ENCODE assay signal across 13 cellular contexts in the genomic region with DNA sequence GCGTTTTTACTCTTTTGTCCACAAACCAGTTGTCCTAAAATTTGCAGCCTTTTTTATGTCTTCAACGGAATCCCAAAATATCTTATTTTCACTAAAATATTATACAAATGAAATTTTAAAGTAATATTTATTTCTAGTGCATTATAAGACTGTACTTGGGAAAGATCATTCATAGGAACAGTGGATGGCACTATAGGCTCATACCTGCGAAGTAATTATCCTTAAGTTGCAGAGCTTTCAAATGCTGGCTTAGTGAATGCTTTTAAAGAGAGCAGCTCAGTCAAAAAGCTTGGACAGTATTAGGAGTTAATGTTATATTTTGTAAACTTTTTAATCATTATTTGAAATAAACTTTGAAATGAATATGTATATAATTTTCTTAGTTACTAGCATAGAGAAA.
DNase-seq lines count a peak whose midpoint lies in the region; TF ChIP-seq lines count a peak whose summit lies in the region.
"Had no signal": no experiment of that assay in that cellular context is flagged by ENCODE, and none has a peak within 500 bp of the region (broad histone marks: within the 10 kb centered on the region; RNA-seq: fewer than 3 reads in every experiment).

No MANE protein-coding gene starts in this region.

- no peak overlapping the region for H3K4me2 ChIP-seq in PC-9
- H3K4me2 ChIP-seq in Karpas-422 (ENCODE audit: low read depth, low read length, poor library complexity, severe bottlenecking) = no peak overlapping the region

- no peak overlapping the region for H2AFZ ChIP-seq in PC-9
- H2AFZ ChIP-seq in Karpas-422 (ENCODE audit: low read length) = no peak overlapping the region

- H3K9me3 ChIP-seq in PC-9 (ENCODE audit: insufficient read depth, low read depth) (no peaks in the 10 kb centered on the region), Karpas-422 (ENCODE audit: low read length) (no peaks in the 10 kb centered on the region)
- H3K9me3 ChIP-seq: suprapubic skin had no signal

- intact Hi-C loops in PC-9 (cut with micrococcal nuclease; ENCODE audit: unreplicated experiment) = no loop called here

- no TSS peak for BruUV-seq in PC-9 (replicated peaks; lab: Mats Ljungman, UMichigan)

- H3K27ac ChIP-seq in PC-9 (no peak overlapping the region), Karpas-422 (ENCODE audit: low read length) (no peak overlapping the region)
- H3K27ac ChIP-seq: coronary artery, suprapubic skin had no signal

- POLR2A ChIA-PET in PC-9 (lab: Charles Lee; ENCODE audit: unreplicated experiment) = interaction anchor here (0.6 kb wide), 1 partner anchor 799 kb away, joined by 6 read pairs; no protein-coding TSS in a partner anchor

- H3K79me2 ChIP-seq in PC-9 (ENCODE audit: low read depth) (no peaks in the 10 kb centered on the region), Karpas-422 (ENCODE audit: low read length) (no peaks in the 10 kb centered on the region)

- no peaks in the 10 kb centered on the region for H3K9me2 ChIP-seq in PC-9 (ENCODE audit: insufficient read depth)
- H3K9me2 ChIP-seq in Karpas-422 (replicated peaks; ENCODE audit: insufficient read depth, low read length) = no peaks in the 10 kb centered on the region

- H3K9ac ChIP-seq in Karpas-422 (ENCODE audit: low read length) = no peak overlapping the region

- H4K20me1 ChIP-seq in PC-9 (ENCODE audit: insufficient read depth) = no peaks in the 10 kb centered on the region
- no peaks in the 10 kb centered on the region for H4K20me1 ChIP-seq in Karpas-422 (ENCODE audit: insufficient read depth, low read depth, low read length)

- TF ChIP-seq CTCF in PC-9 (conservative IDR thresholded peaks at IDR 0.05) (peak; percentile 46), epithelial cell of proximal tubule (conservative IDR thresholded peaks at IDR 0.05; ENCODE audit: low read depth, low read length) (peak; percentile 15)

- no peaks in the 10 kb centered on the region for H3K4me1 ChIP-seq in PC-9 (replicated peaks; ENCODE audit: insufficient read depth)
- no peaks in the 10 kb centered on the region for H3K4me1 ChIP-seq in Karpas-422 (ENCODE audit: low read length)
- H3K4me1 ChIP-seq: suprapubic skin had no signal

- no peaks in the 10 kb centered on the region for H3F3A ChIP-seq in PC-9 (ENCODE audit: insufficient read depth, low read depth)

- no peaks in the 10 kb centered on the region for H3K27me3 ChIP-seq in PC-9 (ENCODE audit: insufficient read depth, low read depth)
- H3K27me3 ChIP-seq in Karpas-422 (ENCODE audit: low read length) = no peaks in the 10 kb centered on the region
- H3K27me3 ChIP-seq: suprapubic skin had no signal

- H3K36me3 ChIP-seq in PC-9 (ENCODE audit: low read depth) = no peaks in the 10 kb centered on the region
- no peaks in the 10 kb centered on the region for H3K36me3 ChIP-seq in Karpas-422 (ENCODE audit: insufficient read depth, low read length)
- H3K36me3 ChIP-seq: suprapubic skin had no signal

- CTCF ChIA-PET in PC-9 (lab: Charles Lee) = no interaction called here

- DNase-seq in NCI-H146 (lab: John Stamatoyannopoulos, UW) = peak; percentile 42
- no peak for DNase-seq in NCI-H146 treated with DMSO at 0.1 percent for 48 hours (lab: John Stamatoyannopoulos, UW; ENCODE audit: unreplicated experiment)
- DNase-seq in PC-9 = no peak
- no peak for DNase-seq in epithelial cell of proximal tubule (ENCODE audit: low read depth)
- DNase-seq in putamen (ENCODE audit: low spot score) = peak; percentile 14
- DNase-seq in activated gamma-delta T cell (lab: John Stamatoyannopoulos, UW) = no peak
- no peak for DNase-seq in Karpas-422
- DNase-seq in NCI-H2107 (lab: John Stamatoyannopoulos, UW) = no peak
- DNase-seq: activated B cell treated with CpG ODN at 0.5 μM for 24 hours, NCI-H1694, nephron progenitor cell had no signal

- no peak overlapping the region for H3K4me3 ChIP-seq in PC-9
- no peak overlapping the region for H3K4me3 ChIP-seq in epithelial cell of proximal tubule (ENCODE audit: low read depth, low read length)
- H3K4me3 ChIP-seq in Karpas-422 (ENCODE audit: low read length) = no peak overlapping the region
- H3K4me3 ChIP-seq: coronary artery, suprapubic skin had no signal

Comparison
In these comparisons a context has a peak if more than half of its experiments do, and no peak if none do; other contexts are left out.
1. DNase-seq: peak in NCI-H146 (single experiment) and putamen (single experiment); none in NCI-H146 treated with DMSO at 0.1 percent for 48 hours (single experiment), PC-9 (0 of 2), epithelial cell of proximal tubule (single experiment), activated gamma-delta T cell (single experiment), Karpas-422 (single experiment) and NCI-H2107 (single experiment).